13 cellular contexts compared by ENCODE assay signal in genomic region chr2:48332286-48332685, GRCh38. TPM values are rescaled to one million over a fixed set of nuclear protein-coding genes. Genes with fewer than 3 reads are reported as not detected.
DNase-seq lines count a peak whose midpoint lies in the region; FAIRE-seq and TF ChIP-seq lines count a peak whose summit lies in the region.
"Had no signal": no experiment of that assay in that cellular context is flagged by ENCODE, and none has a peak within 500 bp of the region (broad histone marks: within the 10 kb centered on the region; RNA-seq: fewer than 3 reads in every experiment).

No MANE protein-coding gene starts in this region.

- no peak for TF ChIP-seq CTCF in CD14-positive monocyte (IDR thresholded peaks at IDR 0.05)
- no peak for TF ChIP-seq CTCF in GM13977 (IDR thresholded peaks at IDR 0.05; ENCODE audit: extremely low read depth, insufficient read depth, missing control alignments)

- no peaks in the 10 kb centered on the region for H3K27me3 ChIP-seq in GM23248 (replicated peaks; ENCODE audit: insufficient read depth)

- H3K36me3 Mint-ChIP-seq in CD14-positive monocyte = peaks cover 9 to 11% of the 10 kb centered on the region in 2 donors

- no peaks in the 10 kb centered on the region for H3F3A ChIP-seq in GM23248 (ENCODE audit: insufficient read depth)

- no peaks in the 10 kb centered on the region for H3K27me3 Mint-ChIP-seq in CD14-positive monocyte (ENCODE audit: low read depth in 3 of 3)
- H3K27me3 Mint-ChIP-seq: central memory CD8-positive, alpha-beta T cell had no signal

- no peaks in the 10 kb centered on the region for H3K36me3 ChIP-seq in GM23248 (ENCODE audit: low read depth)

- no peak overlapping the region for H2AFZ ChIP-seq in GM23248

- H3K79me2 ChIP-seq in GM23248 (ENCODE audit: insufficient read depth) = peaks cover 100% of the 10 kb centered on the region

- H3K4me3 Mint-ChIP-seq in CD14-positive monocyte = no peak overlapping the region
- H3K4me3 Mint-ChIP-seq: central memory CD8-positive, alpha-beta T cell; HFFc6 had no signal

- H3K27ac ChIP-seq in GM23248 = no peak overlapping the region

- FAIRE-seq in islet of Langerhans (lab: Jason Lieb, UNC) = peak; percentile 66
- no peak for FAIRE-seq in frontal cortex (lab: Jason Lieb, UNC)

- 0 out of 2 replicates have a peak overlapping the region, but pooled peaks have one; percentile 0 for H3K9ac ChIP-seq in GM23248

- peak overlapping the region; percentile 27 for H3K4me3 ChIP-seq in GM23248

- 49 to 53% methylated on average over 5 of the region's 5 CpGs for WGBS in GM23248 (ENCODE audit: low coverage in 1 of 2, low lambda C conversion rate in 2 of 2, missing lambda C conversion rate in 2 of 2), 2 experiments

- peak overlapping the region; percentile 39 for H3K4me2 ChIP-seq in GM23248 (ENCODE audit: unreplicated experiment)

- H3K4me1 ChIP-seq in GM23248 (ENCODE audit: insufficient read depth) = no peaks in the 10 kb centered on the region

- H3K9me2 ChIP-seq in GM23248 (ENCODE audit: insufficient read depth) = no peaks in the 10 kb centered on the region

- intact Hi-C loops in CD14-positive monocyte (cut with micrococcal nuclease) = no loop called here

- H3K9me3 Mint-ChIP-seq in CD14-positive monocyte = no peaks in the 10 kb centered on the region
- H3K9me3 Mint-ChIP-seq: central memory CD8-positive, alpha-beta T cell; HFFc6 had no signal

- H3K27ac Mint-ChIP-seq in CD14-positive monocyte = peak overlapping the region; percentile 50 to 97 (median 94)
- H3K27ac Mint-ChIP-seq: HFFc6 had no signal

- in situ Hi-C loops in GM23248 (cut with MboI) = no loop called here
- in situ Hi-C loops in GM13977 (cut with MboI; ENCODE audit: low pct_unique_long_range_greater_than_20kb, low sequenced_read_pairs, unreplicated experiment) = no loop called here

- H4K20me1 ChIP-seq in GM23248 (ENCODE audit: insufficient read depth) = no peaks in the 10 kb centered on the region

- peak; percentile 54 for DNase-seq in CD14-positive monocyte (ENCODE audit: low spot score)
- DNase-seq in GM23248 = peak; percentile 53
- DNase-seq in RPMI8226 = peak; percentile 89
- DNase-seq in NCI-H187 (lab: John Stamatoyannopoulos, UW) = no peak
- no peak for DNase-seq in stimulated activated naive CD4-positive, alpha-beta T cell (lab: John Stamatoyannopoulos, UW)
- DNase-seq in frontal cortex (ENCODE audit: low spot score in 2 of 2) = no peak
- DNase-seq in GM13977 (ENCODE audit: low spot score) = no peak
- DNase-seq: activated CD4-positive, alpha-beta T cell treated with anti-CD3 and anti-CD28 coated beads for 1 hour; HFFc6; kidney glomerular epithelial cell; NCI-H187 treated with DMSO at 0.1 percent for 48 hours had no signal

- peaks cover 35% of the 10 kb centered on the region for H3K4me1 Mint-ChIP-seq in CD14-positive monocyte

- no peaks in the 10 kb centered on the region for H3K9me3 ChIP-seq in GM23248 (ENCODE audit: low read depth)

RNA-seq across cellular contexts. Expression of gene FOXN2, which starts 17.8 kb away (rescaled TPM):
- 10 to 100 TPM; 48.6 to 57.7 TPM for polyA plus RNA-seq in CD14-positive monocyte
- total RNA-seq in GM23248 (2014; rRNA removed; shearing (Covaris generic)) = 18.4 and 21.0 TPM in 2 replicates
- 10.3 and 11.5 TPM in 2 replicates for polyA plus RNA-seq in GM23248 (2016; fragmentation: Nextera tagmentation; extraction: Ambion mirVana)
- total RNA-seq in frontal cortex = 48.5 TPM

Comparison
In these comparisons a context has a peak if more than half of its experiments do, and no peak if none do; other contexts are left out.
1. DNase-seq: peak in CD14-positive monocyte (single experiment), GM23248 (single experiment) and RPMI8226 (single experiment); none in NCI-H187 (0 of 2), stimulated activated naive CD4-positive, alpha-beta T cell (0 of 6), frontal cortex (0 of 2) and GM13977 (single experiment).